ENCODE assay signal across 14 cellular contexts in the genomic region with DNA sequence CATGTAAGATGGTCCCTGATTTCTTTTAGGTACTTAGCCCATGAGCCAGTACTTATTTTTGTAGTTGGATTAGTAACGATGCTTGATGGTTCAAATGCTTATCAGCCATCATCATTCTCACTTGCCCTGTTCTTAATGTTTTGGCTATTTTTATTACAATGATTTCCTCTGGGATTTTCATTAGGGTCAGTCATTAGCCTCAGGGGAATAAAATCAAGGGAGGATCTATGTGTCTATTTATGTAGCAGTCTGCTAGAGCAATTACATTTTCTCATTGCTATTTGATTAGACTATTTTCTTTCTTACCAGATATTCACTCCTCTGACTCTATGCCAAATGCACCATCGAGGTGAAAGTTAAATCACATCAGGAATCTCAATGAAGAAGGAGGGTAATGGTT. TPM values are rescaled to one million over a fixed set of nuclear protein-coding genes. Genes with fewer than 3 reads are reported as not detected.
DNase-seq lines count a peak whose midpoint lies in the region; ATAC-seq and TF ChIP-seq lines count a peak whose summit lies in the region.
"Had no signal": no experiment of that assay in that cellular context is flagged by ENCODE, and none has a peak within 500 bp of the region (broad histone marks: within the 10 kb centered on the region; RNA-seq: fewer than 3 reads in every experiment).

No MANE protein-coding gene starts in this region.

- H3K9me3 ChIP-seq in SK-N-SH (no peaks in the 10 kb centered on the region), Karpas-422 (ENCODE audit: low read length) (no peaks in the 10 kb centered on the region), thoracic aorta (no peaks in the 10 kb centered on the region), ascending aorta (no peaks in the 10 kb centered on the region)
- H3K9me3 ChIP-seq: Caco-2 had no signal

- H3K27me3 ChIP-seq in SK-N-SH (ENCODE audit: insufficient read depth) = no peaks in the 10 kb centered on the region
- no peaks in the 10 kb centered on the region for H3K27me3 ChIP-seq in Karpas-422 (ENCODE audit: low read length)
- H3K27me3 ChIP-seq in thoracic aorta (replicated peaks; ENCODE audit: insufficient read depth) = no peaks in the 10 kb centered on the region
- H3K27me3 ChIP-seq in ascending aorta = no peaks in the 10 kb centered on the region

- H3K4me2 ChIP-seq in SK-N-SH = no peak overlapping the region
- H3K4me2 ChIP-seq in Karpas-422 (ENCODE audit: low read depth, low read length, poor library complexity, severe bottlenecking) = peak overlapping the region; percentile 63

- H3K9me2 ChIP-seq in SK-N-SH (no peaks in the 10 kb centered on the region), Karpas-422 (replicated peaks; ENCODE audit: insufficient read depth, low read length) (no peaks in the 10 kb centered on the region)

- TF ChIP-seq EP300 in SK-N-SH (IDR thresholded peaks at IDR 0.05; ENCODE audit: borderline replicate concordance in 1 of 2, low read depth in 1 of 2, low read length in 1 of 2) = no peak

- intact Hi-C loops in ascending aorta (cut with DNase I) = no loop called here

- H3K36me3 ChIP-seq in SK-N-SH (replicated peaks in 1 of 2; ENCODE audit: control insufficient read depth in 1 of 2, insufficient read depth in 2 of 2, low read length in 1 of 2) (no peaks in the 10 kb centered on the region), Karpas-422 (ENCODE audit: insufficient read depth, low read length) (peaks cover 3% of the 10 kb centered on the region; the same call in 1 of the 2 replicates), thoracic aorta (no peaks in the 10 kb centered on the region), ascending aorta (no peaks in the 10 kb centered on the region)

- POLR2A ChIA-PET in SK-N-SH (lab: Yijun Ruan, JAX) = no interaction called here

- H4K20me1 ChIP-seq in SK-N-SH (ENCODE audit: insufficient read depth) (no peaks in the 10 kb centered on the region), Karpas-422 (ENCODE audit: insufficient read depth, low read depth, low read length) (no peaks in the 10 kb centered on the region)

- 20% methylated on average over 2 of the region's 2 CpGs for WGBS in SK-N-SH (ENCODE audit: low lambda C conversion rate)

- H3K4me1 ChIP-seq in SK-N-SH (ENCODE audit: control insufficient read depth in 1 of 2, insufficient read depth in 2 of 2, low read depth in 1 of 2, low read length in 1 of 2) (peaks cover 0 to 8% of the 10 kb centered on the region in 2 experiments; a peak in 2 of 4 replicates), Karpas-422 (ENCODE audit: low read length) (peaks cover 53% of the 10 kb centered on the region), thoracic aorta (ENCODE audit: control insufficient read depth in 1 of 2, low read depth in 2 of 2) (peaks cover 19 to 49% of the 10 kb centered on the region in 2 donors), ascending aorta (peaks cover 0 to 15% of the 10 kb centered on the region in 2 donors)
- H3K4me1 ChIP-seq: Caco-2 had no signal

- H3K79me2 ChIP-seq in SK-N-SH (ENCODE audit: insufficient read depth) (no peaks in the 10 kb centered on the region), Karpas-422 (ENCODE audit: low read length) (peaks cover 49% of the 10 kb centered on the region)

- H3K4me3 ChIP-seq in SK-N-SH (ENCODE audit: low read depth in 2 of 2, low read length in 1 of 2) (no peak overlapping the region), Karpas-422 (ENCODE audit: low read length) (peak overlapping the region; percentile 17; the same call in 1 of the 2 replicates), thoracic aorta (peak overlapping the region; percentile 1), ascending aorta (no peak overlapping the region)

- no peak overlapping the region for H3K27ac ChIP-seq in SK-N-SH (ENCODE audit: low read depth in 2 of 2, low read length in 1 of 2)
- H3K27ac ChIP-seq in Karpas-422 (ENCODE audit: low read length) = peak overlapping the region; percentile 72
- H3K27ac ChIP-seq in thoracic aorta = peak overlapping the region in 1 of 2 donors; percentile 15
- H3K27ac ChIP-seq in ascending aorta = peak overlapping the region in 1 of 2 donors; percentile 6
- H3K27ac ChIP-seq: 22Rv1, HL-60 had no signal

- H2AFZ ChIP-seq in SK-N-SH (ENCODE audit: low read depth) = peak overlapping the region; percentile 4; the same call in 1 of the 2 replicates
- no peak overlapping the region; the same call in 1 of the 2 replicates for H2AFZ ChIP-seq in Karpas-422 (ENCODE audit: low read length)

- no peak for TF ChIP-seq CTCF in SK-N-SH (IDR thresholded peaks at IDR 0.05)
- TF ChIP-seq CTCF in thoracic aorta (IDR thresholded peaks at IDR 0.05) = no peak
- no peak for TF ChIP-seq CTCF in ascending aorta (IDR thresholded peaks at IDR 0.05)

- H3K9ac ChIP-seq in SK-N-SH (no peak overlapping the region), Karpas-422 (ENCODE audit: low read length) (peak overlapping the region; percentile 26; the same call in 1 of the 2 replicates)

- H3F3A ChIP-seq in SK-N-SH (replicated peaks; ENCODE audit: insufficient read depth) = no peaks in the 10 kb centered on the region

- CTCF ChIA-PET in SK-N-SH (lab: Yijun Ruan, JAX) = no interaction called here

- TF ChIP-seq RAD21 in SK-N-SH (IDR thresholded peaks at IDR 0.05; ENCODE audit: low read length) = no peak

- DNase-seq in SK-N-SH = no peak
- DNase-seq in EL = peak; percentile 64
- DNase-seq in Karpas-422 = no peak
- no peak for DNase-seq in thoracic aorta (ENCODE audit: low spot score)
- DNase-seq in NCI-H446 (lab: John Stamatoyannopoulos, UW) = no peak
- DNase-seq in ascending aorta (ENCODE audit: low spot score in 2 of 2) = no peak
- DNase-seq: Caco-2; CD8-positive, alpha-beta T cell; GDM1; GOT3; H9 had no signal

- ATAC-seq in SK-N-SH treated with all-trans-retinoic acid at 6 μM for 48 hours (no peak), thoracic aorta (ENCODE audit: insufficient number of reproducible peaks, low FRiP score, low read depth) (no peak)
- ATAC-seq: CD8-positive, alpha-beta T cell had no signal

TF ChIP-seq in SK-N-SH, 30 proteins besides CTCF, POLR2A, EP300 and RAD21 (continues in another document):
- TF ChIP-seq, protein P1, sequence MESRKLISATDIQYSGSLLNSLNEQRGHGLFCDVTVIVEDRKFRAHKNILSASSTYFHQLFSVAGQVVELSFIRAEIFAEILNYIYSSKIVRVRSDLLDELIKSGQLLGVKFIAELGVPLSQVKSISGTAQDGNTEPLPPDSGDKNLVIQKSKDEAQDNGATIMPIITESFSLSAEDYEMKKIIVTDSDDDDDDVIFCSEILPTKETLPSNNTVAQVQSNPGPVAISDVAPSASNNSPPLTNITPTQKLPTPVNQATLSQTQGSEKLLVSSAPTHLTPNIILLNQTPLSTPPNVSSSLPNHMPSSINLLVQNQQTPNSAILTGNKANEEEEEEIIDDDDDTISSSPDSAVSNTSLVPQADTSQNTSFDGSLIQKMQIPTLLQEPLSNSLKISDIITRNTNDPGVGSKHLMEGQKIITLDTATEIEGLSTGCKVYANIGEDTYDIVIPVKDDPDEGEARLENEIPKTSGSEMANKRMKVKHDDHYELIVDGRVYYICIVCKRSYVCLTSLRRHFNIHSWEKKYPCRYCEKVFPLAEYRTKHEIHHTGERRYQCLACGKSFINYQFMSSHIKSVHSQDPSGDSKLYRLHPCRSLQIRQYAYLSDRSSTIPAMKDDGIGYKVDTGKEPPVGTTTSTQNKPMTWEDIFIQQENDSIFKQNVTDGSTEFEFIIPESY (IDR thresholded peaks at IDR 0.05; ENCODE audit: borderline replicate concordance, low read depth) = no peak
- no peak for TF ChIP-seq FOSL2 (IDR thresholded peaks at IDR 0.05; ENCODE audit: borderline replicate concordance, low read depth)
- no peak for TF ChIP-seq TEAD4 (IDR thresholded peaks at IDR 0.05; ENCODE audit: borderline replicate concordance, insufficient read depth)
- no peak for TF ChIP-seq MXI1 (IDR thresholded peaks at IDR 0.05; ENCODE audit: low read depth, low read length)

TF ChIP-seq in SK-N-SH treated with all-trans-retinoic acid at 6 μM for 48 hours, 23 proteins besides CTCF, POLR2A, EP300 and RAD21 (continues in another document):
- TF ChIP-seq, protein P2, sequence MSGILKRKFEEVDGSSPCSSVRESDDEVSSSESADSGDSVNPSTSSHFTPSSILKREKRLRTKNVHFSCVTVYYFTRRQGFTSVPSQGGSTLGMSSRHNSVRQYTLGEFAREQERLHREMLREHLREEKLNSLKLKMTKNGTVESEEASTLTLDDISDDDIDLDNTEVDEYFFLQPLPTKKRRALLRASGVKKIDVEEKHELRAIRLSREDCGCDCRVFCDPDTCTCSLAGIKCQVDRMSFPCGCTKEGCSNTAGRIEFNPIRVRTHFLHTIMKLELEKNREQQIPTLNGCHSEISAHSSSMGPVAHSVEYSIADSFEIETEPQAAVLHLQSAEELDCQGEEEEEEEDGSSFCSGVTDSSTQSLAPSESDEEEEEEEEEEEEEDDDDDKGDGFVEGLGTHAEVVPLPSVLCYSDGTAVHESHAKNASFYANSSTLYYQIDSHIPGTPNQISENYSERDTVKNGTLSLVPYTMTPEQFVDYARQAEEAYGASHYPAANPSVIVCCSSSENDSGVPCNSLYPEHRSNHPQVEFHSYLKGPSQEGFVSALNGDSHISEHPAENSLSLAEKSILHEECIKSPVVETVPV (CRISPR knock-in tag; IDR thresholded peaks at IDR 0.05) = no peak

RNA-seq across cellular contexts. Expression of gene CCT8, which starts 10.9 kb away (rescaled TPM):
- 102 and 105 TPM in 2 replicates for polyA plus RNA-seq in SK-N-SH (2012; rRNA removed)
- polyA plus RNA-seq in SK-N-SH (2012; cell fraction: cytosol; rRNA removed) = 150 and 189 TPM in 2 replicates
- 45.9 and 84.7 TPM in 2 replicates for polyA plus RNA-seq in SK-N-SH (2012; cell fraction: nucleus; rRNA removed)
- 242 and 276 TPM in 2 replicates for total RNA-seq in Karpas-422 (2014; rRNA removed; shearing (Covaris generic); ENCODE audit: low replicate concordance)
- 100 to 1,000 TPM in 1 of 2 donors, 10 to 100 TPM in 1; 76.9 to 110 TPM for total RNA-seq in thoracic aorta
- 36.7 TPM for total RNA-seq in ascending aorta

RNA-seq across cellular contexts. Expression of gene MAP3K7CL, which starts 46.1 kb away (rescaled TPM):
- polyA plus RNA-seq in SK-N-SH (2012; rRNA removed) = 2.3 and 5.2 TPM in 2 replicates
- polyA plus RNA-seq in SK-N-SH (2012; cell fraction: cytosol; rRNA removed) = 4.1 and 5.1 TPM in 2 replicates
- 1.3 and 2.0 TPM in 2 replicates for polyA plus RNA-seq in SK-N-SH (2012; cell fraction: nucleus; rRNA removed)
- total RNA-seq in Karpas-422 (2014; rRNA removed; shearing (Covaris generic); ENCODE audit: low replicate concordance) = 34.8 and 38.3 TPM in 2 replicates
- total RNA-seq in thoracic aorta = 10 to 100 TPM; 20.3 to 41.2 TPM
- 6.9 TPM for total RNA-seq in ascending aorta
- total RNA-seq: H9 had no signal

RNA-seq across cellular contexts. Expression of gene USP16, which starts 59.9 kb away (rescaled TPM):
- polyA plus RNA-seq in SK-N-SH (2012; rRNA removed) = 9.2 and 12.2 TPM in 2 replicates
- 13.5 and 19.1 TPM in 2 replicates for polyA plus RNA-seq in SK-N-SH (2012; cell fraction: cytosol; rRNA removed)
- polyA plus RNA-seq in SK-N-SH (2012; cell fraction: nucleus; rRNA removed) = 9.9 and 20.7 TPM in 2 replicates
- 16.2 and 27.3 TPM in 2 replicates for total RNA-seq in Karpas-422 (2014; rRNA removed; shearing (Covaris generic); ENCODE audit: low replicate concordance)
- total RNA-seq in thoracic aorta (10 to 100 TPM; 34.5 to 38.9 TPM), ascending aorta (7.2 TPM)

Comparison
In these comparisons a context has a peak if more than half of its experiments do, and no peak if none do; other contexts are left out.
1. H3K4me3 ChIP-seq: peak in Karpas-422 (single experiment) and thoracic aorta (single experiment); none in SK-N-SH (0 of 2) and ascending aorta (0 of 2).